1 cellular context compared by ENCODE assay signal in genomic region chr10:74542077-74542476, GRCh38.
TF ChIP-seq lines count a peak whose summit lies in the region.

No MANE protein-coding gene starts in this region.

TF ChIP-seq in HepG2, 621 proteins besides CTCF, POLR2A, EP300 and RAD21 (continued from another document):
- TF ChIP-seq ZBTB10 (CRISPR knock-in tag; IDR thresholded peaks at IDR 0.05; ENCODE audit: borderline replicate concordance) (no peak), ZBTB4 (CRISPR knock-in tag; IDR thresholded peaks at IDR 0.05; ENCODE audit: borderline replicate concordance) (no peak), ZFP82 (CRISPR knock-in tag; IDR thresholded peaks at IDR 0.05; ENCODE audit: borderline replicate concordance) (no peak), ZNF776 (CRISPR knock-in tag; IDR thresholded peaks at IDR 0.05) (no peak)
